ENCODE assay signal across 1 cellular context in the genomic region with DNA sequence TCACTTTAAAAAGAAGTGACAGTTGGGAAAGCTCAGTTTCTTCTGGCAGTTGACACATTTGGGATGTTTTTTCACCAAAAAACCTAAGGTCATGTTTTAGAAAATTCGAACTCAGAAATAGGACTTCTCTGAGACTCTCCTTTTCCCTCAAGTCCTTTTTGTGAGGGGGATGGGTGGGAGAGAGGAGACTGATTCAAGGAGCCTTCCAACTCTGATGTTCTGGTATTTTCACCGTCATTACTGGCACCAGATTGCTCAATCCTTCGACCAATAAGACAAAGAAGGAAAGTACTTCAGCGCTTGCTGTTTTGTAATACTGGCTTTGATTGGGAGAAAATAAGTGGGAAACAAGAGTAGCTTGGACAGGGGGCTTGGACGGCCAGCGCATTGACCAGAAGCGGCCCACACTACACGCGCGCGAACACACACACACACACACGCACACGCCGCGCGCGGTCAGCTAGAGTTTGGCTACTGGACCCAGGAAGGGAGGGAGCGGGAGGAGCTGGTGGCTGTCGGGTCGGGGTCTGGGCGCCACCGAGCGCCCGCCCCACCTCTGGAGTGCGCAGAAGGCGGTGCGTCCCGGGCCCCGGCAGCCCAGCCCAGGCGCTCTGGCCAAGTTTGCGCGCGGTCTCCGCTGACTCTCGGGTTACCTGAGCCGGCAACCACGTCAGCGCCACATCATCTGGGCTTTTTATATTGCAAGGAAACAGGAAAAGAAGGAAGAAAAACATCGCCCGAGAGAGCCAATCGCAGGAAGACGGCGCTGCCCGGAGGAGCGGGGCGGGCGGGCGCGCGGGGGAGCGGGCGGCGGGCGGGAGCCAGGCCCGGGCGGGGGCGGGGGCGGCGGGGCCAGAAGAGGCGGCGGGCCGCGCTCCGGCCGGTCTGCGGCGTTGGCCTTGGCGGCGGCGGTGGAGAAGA.
A peak's percentile ranks its signal among the peaks of the same experiment; 100 is the strongest.
TF ChIP-seq lines count a peak whose summit lies in the region.

A gene (plus strand): TSS at position 855 of the 921 bp plus-strand sequence. CDS start 66 bp downstream, at position 921.

TF ChIP-seq in K562, 482 proteins besides CTCF, POLR2A, EP300 and RAD21 (continued from another document and continues in another):
- TF ChIP-seq NRF1 (conservative IDR thresholded peaks at IDR 0.05 in 1 of 2, IDR thresholded peaks at IDR 0.05 in 1 of 2) (peak; percentile 69 to 71; a peak in 3 of 4 replicates), ELF2 (CRISPR knock-in tag; IDR thresholded peaks at IDR 0.05) (no peak), NFXL1 (CRISPR knock-in tag; IDR thresholded peaks at IDR 0.05) (no peak), ERF (CRISPR knock-in tag; IDR thresholded peaks at IDR 0.05) (0 out of 2 replicates have a peak, but pooled peaks have one; percentile 40), CEBPB (tag; IDR thresholded peaks at IDR 0.05) (peak; percentile 96), RBFOX2 (IDR thresholded peaks at IDR 0.05; ENCODE audit: low read depth, low read length) (peak; percentile 88), CHCHD3 (CRISPR knock-in tag; IDR thresholded peaks at IDR 0.05) (no peak), GATAD2A (IDR thresholded peaks at IDR 0.05) (peak; percentile 62; the same call in 1 of the 2 replicates), CEBPG (CRISPR knock-in tag; IDR thresholded peaks at IDR 0.05) (peak; percentile 73), CEBPG (tag; conservative IDR thresholded peaks at IDR 0.05 in 1 of 2, IDR thresholded peaks at IDR 0.05 in 1 of 2) (peak; percentile 87 to 88), MYC (IDR thresholded peaks at IDR 0.05; ENCODE audit: low read depth, low read length) (no peak), MYC (CRISPR knock-in tag; IDR thresholded peaks at IDR 0.05; ENCODE audit: borderline replicate concordance, low read depth) (no peak), PCBP1 (IDR thresholded peaks at IDR 0.05; ENCODE audit: low read depth, low read length, poor library complexity, severe bottlenecking) (no peak), SAFB (IDR thresholded peaks at IDR 0.05; ENCODE audit: borderline replicate concordance, low read depth, low read length) (peak; percentile 45; the same call in 1 of the 2 replicates), POLR2G (IDR thresholded peaks at IDR 0.05; ENCODE audit: low read depth, low read length) (peak; percentile 86), SUPT5H (IDR thresholded peaks at IDR 0.05) (peak; percentile 76), FIP1L1 (IDR thresholded peaks at IDR 0.05; ENCODE audit: low read depth, low read length, poor library complexity, severe bottlenecking) (no peak), SIRT6 (IDR thresholded peaks at IDR 0.05; ENCODE audit: low read depth, low read length) (no peak), GABPB1 (CRISPR knock-in tag; IDR thresholded peaks at IDR 0.05) (no peak; the same call in none of the 2 replicates), NBN (IDR thresholded peaks at IDR 0.05; ENCODE audit: low read depth) (peak; percentile 64; the same call in 1 of the 2 replicates), HDAC8 (tag; IDR thresholded peaks at IDR 0.05) (no peak), ZBTB8A (IDR thresholded peaks at IDR 0.05; ENCODE audit: partially characterized antibody) (no peak), ARID1B (IDR thresholded peaks at IDR 0.05) (peak; percentile 50; the same call in 1 of the 2 replicates), MTA3 (IDR thresholded peaks at IDR 0.05; ENCODE audit: borderline replicate concordance) (peak; percentile 32; the same call in 1 of the 2 replicates), RB1 (IDR thresholded peaks at IDR 0.05; ENCODE audit: low read depth) (peak; percentile 69), SRSF1 (IDR thresholded peaks at IDR 0.05; ENCODE audit: low read depth, low read length) (no peak)
- TF ChIP-seq, protein P1, sequence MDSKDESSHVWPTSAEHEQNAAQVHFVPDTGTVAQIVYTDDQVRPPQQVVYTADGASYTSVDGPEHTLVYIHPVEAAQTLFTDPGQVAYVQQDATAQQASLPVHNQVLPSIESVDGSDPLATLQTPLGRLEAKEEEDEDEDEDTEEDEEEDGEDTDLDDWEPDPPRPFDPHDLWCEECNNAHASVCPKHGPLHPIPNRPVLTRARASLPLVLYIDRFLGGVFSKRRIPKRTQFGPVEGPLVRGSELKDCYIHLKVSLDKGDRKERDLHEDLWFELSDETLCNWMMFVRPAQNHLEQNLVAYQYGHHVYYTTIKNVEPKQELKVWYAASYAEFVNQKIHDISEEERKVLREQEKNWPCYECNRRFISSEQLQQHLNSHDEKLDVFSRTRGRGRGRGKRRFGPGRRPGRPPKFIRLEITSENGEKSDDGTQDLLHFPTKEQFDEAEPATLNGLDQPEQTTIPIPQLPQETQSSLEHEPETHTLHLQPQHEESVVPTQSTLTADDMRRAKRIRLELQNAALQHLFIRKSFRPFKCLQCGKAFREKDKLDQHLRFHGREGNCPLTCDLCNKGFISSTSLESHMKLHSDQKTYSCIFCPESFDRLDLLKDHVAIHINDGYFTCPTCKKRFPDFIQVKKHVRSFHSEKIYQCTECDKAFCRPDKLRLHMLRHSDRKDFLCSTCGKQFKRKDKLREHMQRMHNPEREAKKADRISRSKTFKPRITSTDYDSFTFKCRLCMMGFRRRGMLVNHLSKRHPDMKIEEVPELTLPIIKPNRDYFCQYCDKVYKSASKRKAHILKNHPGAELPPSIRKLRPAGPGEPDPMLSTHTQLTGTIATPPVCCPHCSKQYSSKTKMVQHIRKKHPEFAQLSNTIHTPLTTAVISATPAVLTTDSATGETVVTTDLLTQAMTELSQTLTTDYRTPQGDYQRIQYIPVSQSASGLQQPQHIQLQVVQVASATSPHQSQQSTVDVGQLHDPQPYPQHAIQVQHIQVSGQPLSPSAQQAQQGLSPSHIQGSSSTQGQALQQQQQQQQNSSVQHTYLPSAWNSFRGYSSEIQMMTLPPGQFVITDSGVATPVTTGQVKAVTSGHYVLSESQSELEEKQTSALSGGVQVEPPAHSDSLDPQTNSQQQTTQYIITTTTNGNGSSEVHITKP (IDR thresholded peaks at IDR 0.05; ENCODE audit: partially characterized antibody) = peak; percentile 76
- TF ChIP-seq, protein P2, sequence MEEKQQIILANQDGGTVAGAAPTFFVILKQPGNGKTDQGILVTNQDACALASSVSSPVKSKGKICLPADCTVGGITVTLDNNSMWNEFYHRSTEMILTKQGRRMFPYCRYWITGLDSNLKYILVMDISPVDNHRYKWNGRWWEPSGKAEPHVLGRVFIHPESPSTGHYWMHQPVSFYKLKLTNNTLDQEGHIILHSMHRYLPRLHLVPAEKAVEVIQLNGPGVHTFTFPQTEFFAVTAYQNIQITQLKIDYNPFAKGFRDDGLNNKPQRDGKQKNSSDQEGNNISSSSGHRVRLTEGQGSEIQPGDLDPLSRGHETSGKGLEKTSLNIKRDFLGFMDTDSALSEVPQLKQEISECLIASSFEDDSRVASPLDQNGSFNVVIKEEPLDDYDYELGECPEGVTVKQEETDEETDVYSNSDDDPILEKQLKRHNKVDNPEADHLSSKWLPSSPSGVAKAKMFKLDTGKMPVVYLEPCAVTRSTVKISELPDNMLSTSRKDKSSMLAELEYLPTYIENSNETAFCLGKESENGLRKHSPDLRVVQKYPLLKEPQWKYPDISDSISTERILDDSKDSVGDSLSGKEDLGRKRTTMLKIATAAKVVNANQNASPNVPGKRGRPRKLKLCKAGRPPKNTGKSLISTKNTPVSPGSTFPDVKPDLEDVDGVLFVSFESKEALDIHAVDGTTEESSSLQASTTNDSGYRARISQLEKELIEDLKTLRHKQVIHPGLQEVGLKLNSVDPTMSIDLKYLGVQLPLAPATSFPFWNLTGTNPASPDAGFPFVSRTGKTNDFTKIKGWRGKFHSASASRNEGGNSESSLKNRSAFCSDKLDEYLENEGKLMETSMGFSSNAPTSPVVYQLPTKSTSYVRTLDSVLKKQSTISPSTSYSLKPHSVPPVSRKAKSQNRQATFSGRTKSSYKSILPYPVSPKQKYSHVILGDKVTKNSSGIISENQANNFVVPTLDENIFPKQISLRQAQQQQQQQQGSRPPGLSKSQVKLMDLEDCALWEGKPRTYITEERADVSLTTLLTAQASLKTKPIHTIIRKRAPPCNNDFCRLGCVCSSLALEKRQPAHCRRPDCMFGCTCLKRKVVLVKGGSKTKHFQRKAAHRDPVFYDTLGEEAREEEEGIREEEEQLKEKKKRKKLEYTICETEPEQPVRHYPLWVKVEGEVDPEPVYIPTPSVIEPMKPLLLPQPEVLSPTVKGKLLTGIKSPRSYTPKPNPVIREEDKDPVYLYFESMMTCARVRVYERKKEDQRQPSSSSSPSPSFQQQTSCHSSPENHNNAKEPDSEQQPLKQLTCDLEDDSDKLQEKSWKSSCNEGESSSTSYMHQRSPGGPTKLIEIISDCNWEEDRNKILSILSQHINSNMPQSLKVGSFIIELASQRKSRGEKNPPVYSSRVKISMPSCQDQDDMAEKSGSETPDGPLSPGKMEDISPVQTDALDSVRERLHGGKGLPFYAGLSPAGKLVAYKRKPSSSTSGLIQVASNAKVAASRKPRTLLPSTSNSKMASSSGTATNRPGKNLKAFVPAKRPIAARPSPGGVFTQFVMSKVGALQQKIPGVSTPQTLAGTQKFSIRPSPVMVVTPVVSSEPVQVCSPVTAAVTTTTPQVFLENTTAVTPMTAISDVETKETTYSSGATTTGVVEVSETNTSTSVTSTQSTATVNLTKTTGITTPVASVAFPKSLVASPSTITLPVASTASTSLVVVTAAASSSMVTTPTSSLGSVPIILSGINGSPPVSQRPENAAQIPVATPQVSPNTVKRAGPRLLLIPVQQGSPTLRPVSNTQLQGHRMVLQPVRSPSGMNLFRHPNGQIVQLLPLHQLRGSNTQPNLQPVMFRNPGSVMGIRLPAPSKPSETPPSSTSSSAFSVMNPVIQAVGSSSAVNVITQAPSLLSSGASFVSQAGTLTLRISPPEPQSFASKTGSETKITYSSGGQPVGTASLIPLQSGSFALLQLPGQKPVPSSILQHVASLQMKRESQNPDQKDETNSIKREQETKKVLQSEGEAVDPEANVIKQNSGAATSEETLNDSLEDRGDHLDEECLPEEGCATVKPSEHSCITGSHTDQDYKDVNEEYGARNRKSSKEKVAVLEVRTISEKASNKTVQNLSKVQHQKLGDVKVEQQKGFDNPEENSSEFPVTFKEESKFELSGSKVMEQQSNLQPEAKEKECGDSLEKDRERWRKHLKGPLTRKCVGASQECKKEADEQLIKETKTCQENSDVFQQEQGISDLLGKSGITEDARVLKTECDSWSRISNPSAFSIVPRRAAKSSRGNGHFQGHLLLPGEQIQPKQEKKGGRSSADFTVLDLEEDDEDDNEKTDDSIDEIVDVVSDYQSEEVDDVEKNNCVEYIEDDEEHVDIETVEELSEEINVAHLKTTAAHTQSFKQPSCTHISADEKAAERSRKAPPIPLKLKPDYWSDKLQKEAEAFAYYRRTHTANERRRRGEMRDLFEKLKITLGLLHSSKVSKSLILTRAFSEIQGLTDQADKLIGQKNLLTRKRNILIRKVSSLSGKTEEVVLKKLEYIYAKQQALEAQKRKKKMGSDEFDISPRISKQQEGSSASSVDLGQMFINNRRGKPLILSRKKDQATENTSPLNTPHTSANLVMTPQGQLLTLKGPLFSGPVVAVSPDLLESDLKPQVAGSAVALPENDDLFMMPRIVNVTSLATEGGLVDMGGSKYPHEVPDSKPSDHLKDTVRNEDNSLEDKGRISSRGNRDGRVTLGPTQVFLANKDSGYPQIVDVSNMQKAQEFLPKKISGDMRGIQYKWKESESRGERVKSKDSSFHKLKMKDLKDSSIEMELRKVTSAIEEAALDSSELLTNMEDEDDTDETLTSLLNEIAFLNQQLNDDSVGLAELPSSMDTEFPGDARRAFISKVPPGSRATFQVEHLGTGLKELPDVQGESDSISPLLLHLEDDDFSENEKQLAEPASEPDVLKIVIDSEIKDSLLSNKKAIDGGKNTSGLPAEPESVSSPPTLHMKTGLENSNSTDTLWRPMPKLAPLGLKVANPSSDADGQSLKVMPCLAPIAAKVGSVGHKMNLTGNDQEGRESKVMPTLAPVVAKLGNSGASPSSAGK (IDR thresholded peaks at IDR 0.05) = peak; percentile 42
- TF ChIP-seq, protein P3, sequence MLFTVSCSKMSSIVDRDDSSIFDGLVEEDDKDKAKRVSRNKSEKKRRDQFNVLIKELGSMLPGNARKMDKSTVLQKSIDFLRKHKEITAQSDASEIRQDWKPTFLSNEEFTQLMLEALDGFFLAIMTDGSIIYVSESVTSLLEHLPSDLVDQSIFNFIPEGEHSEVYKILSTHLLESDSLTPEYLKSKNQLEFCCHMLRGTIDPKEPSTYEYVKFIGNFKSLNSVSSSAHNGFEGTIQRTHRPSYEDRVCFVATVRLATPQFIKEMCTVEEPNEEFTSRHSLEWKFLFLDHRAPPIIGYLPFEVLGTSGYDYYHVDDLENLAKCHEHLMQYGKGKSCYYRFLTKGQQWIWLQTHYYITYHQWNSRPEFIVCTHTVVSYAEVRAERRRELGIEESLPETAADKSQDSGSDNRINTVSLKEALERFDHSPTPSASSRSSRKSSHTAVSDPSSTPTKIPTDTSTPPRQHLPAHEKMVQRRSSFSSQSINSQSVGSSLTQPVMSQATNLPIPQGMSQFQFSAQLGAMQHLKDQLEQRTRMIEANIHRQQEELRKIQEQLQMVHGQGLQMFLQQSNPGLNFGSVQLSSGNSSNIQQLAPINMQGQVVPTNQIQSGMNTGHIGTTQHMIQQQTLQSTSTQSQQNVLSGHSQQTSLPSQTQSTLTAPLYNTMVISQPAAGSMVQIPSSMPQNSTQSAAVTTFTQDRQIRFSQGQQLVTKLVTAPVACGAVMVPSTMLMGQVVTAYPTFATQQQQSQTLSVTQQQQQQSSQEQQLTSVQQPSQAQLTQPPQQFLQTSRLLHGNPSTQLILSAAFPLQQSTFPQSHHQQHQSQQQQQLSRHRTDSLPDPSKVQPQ (CRISPR knock-in tag; IDR thresholded peaks at IDR 0.05; ENCODE audit: borderline replicate concordance) = no peak
- TF ChIP-seq, protein P4, sequence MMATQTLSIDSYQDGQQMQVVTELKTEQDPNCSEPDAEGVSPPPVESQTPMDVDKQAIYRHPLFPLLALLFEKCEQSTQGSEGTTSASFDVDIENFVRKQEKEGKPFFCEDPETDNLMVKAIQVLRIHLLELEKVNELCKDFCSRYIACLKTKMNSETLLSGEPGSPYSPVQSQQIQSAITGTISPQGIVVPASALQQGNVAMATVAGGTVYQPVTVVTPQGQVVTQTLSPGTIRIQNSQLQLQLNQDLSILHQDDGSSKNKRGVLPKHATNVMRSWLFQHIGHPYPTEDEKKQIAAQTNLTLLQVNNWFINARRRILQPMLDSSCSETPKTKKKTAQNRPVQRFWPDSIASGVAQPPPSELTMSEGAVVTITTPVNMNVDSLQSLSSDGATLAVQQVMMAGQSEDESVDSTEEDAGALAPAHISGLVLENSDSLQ (IDR thresholded peaks at IDR 0.05) = 0 out of 2 replicates have a peak, but pooled peaks have one; percentile 20
- TF ChIP-seq, protein P5, sequence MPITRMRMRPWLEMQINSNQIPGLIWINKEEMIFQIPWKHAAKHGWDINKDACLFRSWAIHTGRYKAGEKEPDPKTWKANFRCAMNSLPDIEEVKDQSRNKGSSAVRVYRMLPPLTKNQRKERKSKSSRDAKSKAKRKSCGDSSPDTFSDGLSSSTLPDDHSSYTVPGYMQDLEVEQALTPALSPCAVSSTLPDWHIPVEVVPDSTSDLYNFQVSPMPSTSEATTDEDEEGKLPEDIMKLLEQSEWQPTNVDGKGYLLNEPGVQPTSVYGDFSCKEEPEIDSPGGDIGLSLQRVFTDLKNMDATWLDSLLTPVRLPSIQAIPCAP (CRISPR knock-in tag; IDR thresholded peaks at IDR 0.05; ENCODE audit: borderline replicate concordance) = no peak
